8 cellular contexts compared by ENCODE assay signal in genomic region chr1:155989242-155989991, GRCh38. TPM values are rescaled to one million over a fixed set of nuclear protein-coding genes. Genes with fewer than 3 reads are reported as not detected.
DNase-seq lines count a peak whose midpoint lies in the region; ATAC-seq, FAIRE-seq and TF ChIP-seq lines count a peak whose summit lies in the region.

No MANE protein-coding gene starts in this region.

- DNase-seq in BE2C: peak; percentile 76
- peak; percentile 74 for DNase-seq in GM20000 (ENCODE audit: low spot score)
- peak; percentile 42 for DNase-seq in NCI-H1092 (lab: John Stamatoyannopoulos, UW)
- DNase-seq in T-helper 22 cell (ENCODE audit: low read depth): peak; percentile 38
- no peak for DNase-seq in astrocyte (ENCODE audit: low read depth)
- DNase-seq in hippocampal formation (lab: John Stamatoyannopoulos, UW): peak; percentile 62 to 84
- peak; percentile 82 for DNase-seq in sciatic nerve (ENCODE audit: low spot score)
- DNase-seq in cortex of kidney (lab: John Stamatoyannopoulos, UW): no peak

- peak overlapping the region; percentile 7 for H3K9ac ChIP-seq in astrocyte (ENCODE audit: low read length)

- no peaks in the 10 kb centered on the region for H4K20me1 ChIP-seq in astrocyte (ENCODE audit: insufficient read depth, low read length)

- H3K36me3 ChIP-seq in BE2C (no peaks in the 10 kb centered on the region), astrocyte (ENCODE audit: insufficient read depth, low read length) (no peaks in the 10 kb centered on the region)

- no peaks in the 10 kb centered on the region for H3K27me3 ChIP-seq in BE2C
- H3K27me3 ChIP-seq in astrocyte (ENCODE audit: insufficient read depth, low read length): no peaks in the 10 kb centered on the region

- H2AFZ ChIP-seq in astrocyte (ENCODE audit: low read depth, low read length): peak overlapping the region; percentile 84

- no peaks in the 10 kb centered on the region for H3K4me1 Mint-ChIP-seq in astrocyte (ENCODE audit: low read depth, unreplicated experiment)

- H3K9me3 ChIP-seq in BE2C (no peaks in the 10 kb centered on the region), astrocyte (ENCODE audit: insufficient read depth, low read depth, low read length) (no peaks in the 10 kb centered on the region)

- no peaks in the 10 kb centered on the region for H3K79me2 ChIP-seq in astrocyte (ENCODE audit: insufficient read depth, low read length)

- peak; percentile 94 for ATAC-seq in sciatic nerve

- intact Hi-C loops in sciatic nerve (cut with DNase I): no loop called here

- FAIRE-seq in astrocyte (lab: Jason Lieb, UNC): no peak

- H3K4me1 ChIP-seq in BE2C (no peaks in the 10 kb centered on the region), astrocyte (ENCODE audit: insufficient read depth, low read length) (peaks cover 6% of the 10 kb centered on the region)

- H3K36me3 Mint-ChIP-seq in astrocyte (ENCODE audit: low read depth, unreplicated experiment): peaks cover 4% of the 10 kb centered on the region

- H3K4me3 ChIP-seq in BE2C (ENCODE audit: low read depth, low read length) (no peak overlapping the region; the same call in 1 of the 2 replicates), astrocyte (ENCODE audit: insufficient read depth, low read depth, low read length) (no peak overlapping the region)

- no peak overlapping the region for H3K27ac ChIP-seq in astrocyte (ENCODE audit: low read depth, low read length)

- H3K27me3 Mint-ChIP-seq in astrocyte (ENCODE audit: low read depth, unreplicated experiment): peaks cover 9% of the 10 kb centered on the region

- peak; percentile 99 for TF ChIP-seq CTCF in BE2C (IDR thresholded peaks at IDR 0.05; ENCODE audit: low read depth, low read length)
- TF ChIP-seq CTCF in GM20000 (IDR thresholded peaks at IDR 0.05; ENCODE audit: extremely low read depth, missing control alignments): peak; percentile 99
- peak; percentile 92 for TF ChIP-seq CTCF in astrocyte (IDR thresholded peaks at IDR 0.05; ENCODE audit: insufficient read depth, low read depth, low read length)

- H3K27ac Mint-ChIP-seq in astrocyte (ENCODE audit: unreplicated experiment): no peak overlapping the region

- H3K4me3 Mint-ChIP-seq in astrocyte (ENCODE audit: unreplicated experiment): no peak overlapping the region

- H3K9me3 Mint-ChIP-seq in astrocyte (ENCODE audit: unreplicated experiment): no peaks in the 10 kb centered on the region

- peak overlapping the region; percentile 63 for H3K4me2 ChIP-seq in astrocyte (ENCODE audit: low read length)

RNA-seq across cellular contexts. Expression of gene ARHGEF2, which starts 11.1 kb away (rescaled TPM):
- polyA plus RNA-seq in BE2C (2012; ENCODE audit: insufficient read depth, insufficient read length, low read depth): 293 TPM
- total RNA-seq in astrocyte (98.3 and 99.3 TPM in 2 replicates), sciatic nerve (196 TPM)

RNA-seq across cellular contexts. Expression of gene SSR2, which starts 31.3 kb away (rescaled TPM):
- 528 TPM for polyA plus RNA-seq in BE2C (2012; ENCODE audit: insufficient read depth, insufficient read length, low read depth)
- total RNA-seq in astrocyte (236 and 244 TPM in 2 replicates), sciatic nerve (126 TPM)

RNA-seq across cellular contexts. Expression of gene RXFP4, which starts 48.0 kb away (rescaled TPM):
- polyA plus RNA-seq in BE2C (2012; ENCODE audit: insufficient read depth, insufficient read length, low read depth): 2.1 TPM
- total RNA-seq in astrocyte (not detected in 2 replicates), sciatic nerve (not detected)

RNA-seq across cellular contexts. Expression of gene KHDC4, which starts 55.2 kb away (rescaled TPM):
- 44.7 TPM for polyA plus RNA-seq in BE2C (2012; ENCODE audit: insufficient read depth, insufficient read length, low read depth)
- 44.6 and 48.2 TPM in 2 replicates for total RNA-seq in astrocyte
- 65.4 TPM for total RNA-seq in sciatic nerve

Comparison
In these comparisons a context has a peak if more than half of its experiments do, and no peak if none do; other contexts are left out.
1. DNase-seq: peak in BE2C (single experiment), GM20000 (single experiment), NCI-H1092 (single experiment), T-helper 22 cell (single experiment), hippocampal formation (2 of 2) and sciatic nerve (single experiment); none in astrocyte (single experiment) and cortex of kidney (single experiment).
2. Peak in every context shown above with its lines, with median percentiles within 50 percentile points of each other: CTCF ChIP-seq.